4 cellular contexts compared by ENCODE assay signal in the genomic region with DNA sequence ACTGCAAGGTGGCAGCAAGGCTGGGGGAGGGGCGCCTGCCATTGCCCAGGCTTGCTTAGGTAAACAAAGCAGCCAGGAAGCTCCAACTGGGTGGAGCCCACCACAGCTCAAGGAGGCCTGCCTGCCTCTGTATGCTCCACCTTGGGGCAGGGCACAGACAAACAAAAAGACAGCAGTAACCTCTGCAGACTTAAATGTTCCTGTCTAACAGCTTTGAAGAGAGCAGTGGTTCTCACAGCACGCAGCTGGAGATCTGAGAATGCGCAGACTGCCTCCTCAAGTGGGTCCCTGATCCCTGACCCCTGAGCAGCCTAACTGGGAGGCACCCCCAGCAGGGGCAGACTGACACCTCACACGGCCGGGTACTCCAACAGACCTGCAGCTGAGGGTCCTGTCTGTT. TPM values are rescaled to one million over a fixed set of nuclear protein-coding genes. Genes with fewer than 3 reads are reported as not detected.
"Had no signal": no experiment of that assay in that cellular context is flagged by ENCODE, and none has a peak within 500 bp of the region (broad histone marks: within the 10 kb centered on the region; RNA-seq: fewer than 3 reads in every experiment).

No MANE protein-coding gene starts in this region.

RNA-seq across cellular contexts. Expression of gene CYP2C8, which starts 10.3 kb away (rescaled TPM):
- total RNA-seq: LHCN-M2, M059J, MCF 10A, NCI-H460 had no signal
